19 cellular contexts compared by ENCODE assay signal in genomic region chr11:115126092-115126491, GRCh38.
DNase-seq lines count a peak whose midpoint lies in the region; ATAC-seq and TF ChIP-seq lines count a peak whose summit lies in the region.
"Had no signal": no experiment of that assay in that cellular context is flagged by ENCODE, and none has a peak within 500 bp of the region (broad histone marks: within the 10 kb centered on the region; RNA-seq: fewer than 3 reads in every experiment).

No MANE protein-coding gene starts in this region.

- CTCF ChIA-PET in GM10248 (lab: Yijun Ruan, JAX) = interaction anchor here (0.8 to 1.2 kb wide), 2 partner anchors 14 to 98 kb away, joined by 3 read pairs; no protein-coding TSS in a partner anchor

- no peaks in the 10 kb centered on the region for H3K9me3 ChIP-seq in HAP-1
- H3K9me3 ChIP-seq: right atrium auricular region, stomach had no signal

- no peaks in the 10 kb centered on the region for H3K27me3 ChIP-seq in HAP-1 (ENCODE audit: low read depth)
- H3K27me3 ChIP-seq: right atrium auricular region had no signal

- no peak for TF ChIP-seq CTCF in GM10248 (IDR thresholded peaks at IDR 0.05; ENCODE audit: control extremely low read depth, extremely low read depth, low read depth, missing control alignments)

- no peak overlapping the region for H3K4me3 ChIP-seq in HAP-1
- H3K4me3 ChIP-seq: right atrium auricular region, stomach had no signal

- no peaks in the 10 kb centered on the region for H3K4me1 ChIP-seq in HAP-1
- H3K4me1 ChIP-seq: right atrium auricular region had no signal

- POLR2A ChIA-PET in GM10248 (lab: Yijun Ruan, JAX) = no interaction called here

- in situ Hi-C loops in HAP-1 (cut with MboI; ENCODE audit: low sequenced_read_pairs) = no loop called here

- H3K36me3 ChIP-seq in HAP-1 (replicated peaks) = no peaks in the 10 kb centered on the region
- H3K36me3 ChIP-seq: right atrium auricular region, stomach had no signal

- DNase-seq in GM10248 (ENCODE audit: extremely low spot score) = no peak
- DNase-seq in activated CD8-positive, alpha-beta memory T cell treated with anti-CD3 and anti-CD28 coated beads, Interleukin-2, amount 50 U/mL, for 48 hours = no peak
- no peak for DNase-seq in HAP-1 (ENCODE audit: low spot score in 2 of 2)
- DNase-seq: activated CD4-positive, alpha-beta T cell treated with anti-CD3 and anti-CD28 coated beads, Interleukin-2, amount 50 U/mL, for 4 hours; activated gamma-delta T cell; AML-193; DMS53; left cardiac atrium; naive B cell; NCI-H1048; stimulated activated CD4-positive, alpha-beta T cell treated with anti-CD3 and anti-CD28 coated beads, Interleukin-4, amount 100 ng/mL, for 4 hours; stomach had no signal

- ATAC-seq in GM18861 (IDR thresholded peaks at IDR 0.05; ENCODE audit: unreplicated experiment) (peak; percentile 23), GM21390 (IDR thresholded peaks at IDR 0.05; ENCODE audit: unreplicated experiment) (peak; percentile 17), HG02970 (IDR thresholded peaks at IDR 0.05; ENCODE audit: low FRiP score, unreplicated experiment) (peak; percentile 20), HG03571 (IDR thresholded peaks at IDR 0.05; ENCODE audit: unreplicated experiment) (peak; percentile 13), esophagus mucosa (no peak)
- ATAC-seq: HepG2, left cardiac atrium had no signal
